Comparison of ENCODE assay signal across 8 cellular contexts in genomic region chr3:25594007-25594502, GRCh38.
DNase-seq lines count a peak whose midpoint lies in the region; ATAC-seq and TF ChIP-seq lines count a peak whose summit lies in the region.

No MANE protein-coding gene starts in this region.

- no peaks in the 10 kb centered on the region for H3K79me1 ChIP-seq in mesendoderm (ENCODE audit: low read length)

- H3K27ac ChIP-seq in OCI-LY7 (ENCODE audit: low read depth, low read length, poor library complexity, severe bottlenecking): no peak overlapping the region
- H3K27ac ChIP-seq in dorsolateral prefrontal cortex: peak overlapping the region in 30 of 59 donors; percentile 0 to 77 (median 41)
- no peak overlapping the region for H3K27ac ChIP-seq in mesendoderm (ENCODE audit: low read depth, low read length)

- no peak overlapping the region for H2AK5ac ChIP-seq in mesendoderm (ENCODE audit: low read length)

- no peak overlapping the region for H2BK5ac ChIP-seq in mesendoderm (ENCODE audit: low read length)

- no peak overlapping the region for H3K4me2 ChIP-seq in OCI-LY7 (ENCODE audit: low read length)
- H3K4me2 ChIP-seq in mesendoderm (ENCODE audit: low read length): no peak overlapping the region

- H4K5ac ChIP-seq in mesendoderm (ENCODE audit: low read length): no peak overlapping the region

- H3K18ac ChIP-seq in mesendoderm (ENCODE audit: low read length): no peak overlapping the region

- H3K9ac ChIP-seq in mesendoderm (ENCODE audit: low read length): no peak overlapping the region

- H2BK120ac ChIP-seq in mesendoderm (ENCODE audit: low read depth, low read length): no peak overlapping the region

- H3K4me1 ChIP-seq in OCI-LY7 (ENCODE audit: insufficient read depth, low read length, poor library complexity, severe bottlenecking) (no peaks in the 10 kb centered on the region), mesendoderm (ENCODE audit: control insufficient read depth, low read depth, low read length) (no peaks in the 10 kb centered on the region)

- intact Hi-C loops in OCI-LY7 (cut with micrococcal nuclease; ENCODE audit: unreplicated experiment): no loop called here
- intact Hi-C loops in dorsolateral prefrontal cortex (cut with DNase I): loop anchor here (5.0 to 10.0 kb wide), 5 partner anchors 139 to 822 kb away; no protein-coding TSS in a partner anchor

- CTCF ChIA-PET in OCI-LY7 (lab: Charles Lee; ENCODE audit: unreplicated experiment): no interaction called here

- no peak overlapping the region for H3K56ac ChIP-seq in mesendoderm (ENCODE audit: low read length)

- no peak overlapping the region for H4K8ac ChIP-seq in mesendoderm (ENCODE audit: low read depth, low read length)

- POLR2A ChIA-PET in OCI-LY7 (lab: Charles Lee): interaction anchor here (0.6 to 1.6 kb wide), 4 partner anchors 10 to 437 kb away, joined by 3 read pairs; no protein-coding TSS in a partner anchor

- H3K36me3 ChIP-seq in OCI-LY7 (ENCODE audit: insufficient read depth, low read length): peaks cover 42% of the 10 kb centered on the region
- peaks cover 4% of the 10 kb centered on the region for H3K36me3 ChIP-seq in mesendoderm (ENCODE audit: control insufficient read depth, insufficient read depth, low read length)

- peak; percentile 59 for ATAC-seq in HG02943 (IDR thresholded peaks at IDR 0.05; ENCODE audit: low read depth, unreplicated experiment)

- no peak overlapping the region for H3K4me3 ChIP-seq in GM12865 (ENCODE audit: low read depth, low read length)
- H3K4me3 ChIP-seq in OCI-LY7 (ENCODE audit: low read depth, low read length, poor library complexity, severe bottlenecking): no peak overlapping the region
- no peak overlapping the region for H3K4me3 ChIP-seq in dorsolateral prefrontal cortex
- H3K4me3 ChIP-seq in mesendoderm (ENCODE audit: low read length): no peak overlapping the region

- DNase-seq in AG08395 (ENCODE audit: low spot score) (peak; percentile 69), GM12865 (ENCODE audit: low read depth) (peak; percentile 45), OCI-LY7 (ENCODE audit: low spot score) (peak; percentile 56), dorsolateral prefrontal cortex (no peak), mesendoderm (peak; percentile 86), GDM1 (lab: John Stamatoyannopoulos, UW) (no peak)
- no peak for DNase-seq in activated T-cell treated with anti-CD3 and anti-CD28 coated beads, Interleukin-2, amount 50 U/mL, for 1 hour

- H3K4ac ChIP-seq in mesendoderm (ENCODE audit: low read depth, low read length): no peak overlapping the region

- peaks cover 6% of the 10 kb centered on the region; the same call in 1 of the 2 replicates for H4K20me1 ChIP-seq in OCI-LY7 (ENCODE audit: insufficient read depth, low read length)

- no TSS peak for BruUV-seq in OCI-LY7 (replicated peaks; lab: Mats Ljungman, UMichigan)

- H3K79me2 ChIP-seq in OCI-LY7 (ENCODE audit: insufficient read depth, low read depth, low read length) (no peaks in the 10 kb centered on the region), mesendoderm (ENCODE audit: control insufficient read depth, insufficient read depth, low read length) (no peaks in the 10 kb centered on the region)

- peak; percentile 52 for TF ChIP-seq CTCF in GM12865 (IDR thresholded peaks at IDR 0.05; ENCODE audit: insufficient read depth, low read depth, low read length, missing control alignments)
- TF ChIP-seq CTCF in OCI-LY7 (conservative IDR thresholded peaks at IDR 0.05; ENCODE audit: low read length): peak; percentile 93
- peak; percentile 72 to 94 (median 86) for TF ChIP-seq CTCF in dorsolateral prefrontal cortex (IDR thresholded peaks at IDR 0.05 in 54 of 56, conservative IDR thresholded peaks at IDR 0.05 in 2 of 56; ENCODE audit: low read depth in 1 of 56, partially characterized antibody in 56 of 56)

- no peaks in the 10 kb centered on the region for H3K9me3 ChIP-seq in OCI-LY7 (ENCODE audit: low read length)

- WGBS in mesendoderm (ENCODE audit: extremely low coverage, insufficient coverage, low lambda C conversion rate): no CpG with 5 or more reads among the region's 1 CpG

- H2AFZ ChIP-seq in OCI-LY7 (ENCODE audit: low read length): no peak overlapping the region

- H3K23ac ChIP-seq in mesendoderm (ENCODE audit: low read length): no peak overlapping the region

- no peaks in the 10 kb centered on the region for H3K9me2 ChIP-seq in OCI-LY7 (ENCODE audit: insufficient read depth, low read length)

- H2BK15ac ChIP-seq in mesendoderm (replicated peaks; ENCODE audit: low read depth): no peak overlapping the region

- no peaks in the 10 kb centered on the region for H3K27me3 ChIP-seq in dorsolateral prefrontal cortex
- H3K27me3 ChIP-seq in mesendoderm (ENCODE audit: insufficient read depth, low read length, poor library complexity): no peaks in the 10 kb centered on the region

Comparison
In these comparisons a context has a peak if more than half of its experiments do, and no peak if none do; other contexts are left out.
1. DNase-seq: peak in AG08395 (single experiment), GM12865 (single experiment), OCI-LY7 (single experiment) and mesendoderm (single experiment); none in dorsolateral prefrontal cortex (0 of 10), GDM1 (single experiment) and activated T-cell treated with anti-CD3 and anti-CD28 coated beads, Interleukin-2, amount 50 U/mL, for 1 hour (single experiment).
2. H3K27ac ChIP-seq: peak in dorsolateral prefrontal cortex (30 of 59); none in OCI-LY7 (single experiment) and mesendoderm (single experiment).
3. Peak in every context shown above with its lines, with median percentiles within 50 percentile points of each other: CTCF ChIP-seq.